ENCODE assay signal across 7 cellular contexts in genomic region chr3:97971679-97972567, GRCh38. TPM values are rescaled to one million over a fixed set of nuclear protein-coding genes. Genes with fewer than 3 reads are reported as not detected.
DNase-seq lines count a peak whose midpoint lies in the region; ATAC-seq, FAIRE-seq and TF ChIP-seq lines count a peak whose summit lies in the region.

TSS of gene RIOX2 (minus strand) at chr3:97972431. CDS start at chr3:97967593, 4,838 bp downstream.

- no peaks in the 10 kb centered on the region for H3K9me3 ChIP-seq in small intestine (ENCODE audit: control insufficient read depth, low read depth)

- H3K27ac ChIP-seq in brain microvascular endothelial cell, result peak within 1 kb of the TSS; percentile 36
- peak within 1 kb of the TSS in 1 of 2 donors; percentile 86 for H3K27ac ChIP-seq in small intestine (ENCODE audit: low read depth in 1 of 2, low read length in 1 of 2)

- in situ Hi-C loops in brain microvascular endothelial cell (cut with HindIII; ENCODE audit: low pct_ligation_motif_present, low sequenced_read_pairs), result no loop called here

- peak; percentile 23 for TF ChIP-seq CTCF in brain microvascular endothelial cell (IDR thresholded peaks at IDR 0.05; ENCODE audit: low read depth, low read length, missing control alignments)

- H3K4me3 ChIP-seq in brain microvascular endothelial cell (ENCODE audit: low read depth, low read length) (peak within 1 kb of the TSS; percentile 68), small intestine (ENCODE audit: low read depth in 1 of 2, low read length in 2 of 2) (peak within 1 kb of the TSS; percentile 64 to 70)

- peak; percentile 27 to 28 for DNase-seq in NCI-H1930 (lab: John Stamatoyannopoulos, UW)
- peak; percentile 87 for DNase-seq in UCSD-AML1 (lab: John Stamatoyannopoulos, UW; ENCODE audit: unreplicated experiment)
- peak; percentile 61 for DNase-seq in brain microvascular endothelial cell
- DNase-seq in iPS-NIHi11 (ENCODE audit: low spot score), result peak; percentile 77
- DNase-seq in small intestine, result peak; percentile 73

- H3K4me1 ChIP-seq in small intestine (ENCODE audit: control insufficient read depth in 2 of 2, insufficient read depth in 1 of 2, low read depth in 1 of 2, low read length in 1 of 2), result peaks cover 0 to 7% of the 10 kb centered on the region in 2 donors

- H3K27me3 ChIP-seq in brain microvascular endothelial cell (replicated peaks) (no peaks in the 10 kb centered on the region), small intestine (ENCODE audit: control insufficient read depth in 2 of 2, insufficient read depth in 2 of 2, low read length in 2 of 2) (no peaks in the 10 kb centered on the region)

- whole genome bisulfite sequencing in small intestine, 3 donors, result 1 to 2% (median 1%) methylated on average over 66 to 82 of the region's 82 CpGs

- peak; percentile 48 for ATAC-seq in GM18499 (IDR thresholded peaks at IDR 0.05; ENCODE audit: insufficient read depth, unreplicated experiment)
- peak; percentile 88 for ATAC-seq in HG02840 (IDR thresholded peaks at IDR 0.05; ENCODE audit: low FRiP score, unreplicated experiment)

- FAIRE-seq in small intestine (lab: Jason Lieb, UNC), result no peak

- peaks cover 2% of the 10 kb centered on the region for H3K36me3 ChIP-seq in brain microvascular endothelial cell (replicated peaks)
- peaks cover 0 to 3% of the 10 kb centered on the region in 2 donors for H3K36me3 ChIP-seq in small intestine (ENCODE audit: control insufficient read depth in 2 of 2, insufficient read depth in 2 of 2, low read length in 2 of 2)

RNA-seq across cellular contexts. Expression of gene RIOX2, which starts in this region (rescaled TPM):
- 10 to 100 TPM in 1 of 3 donors, 1 to 10 TPM in 2; 5.6 to 15.2 (median 5.9) TPM for polyA plus RNA-seq in small intestine

Comparison
In these comparisons a context has a peak if more than half of its experiments do, and no peak if none do; other contexts are left out.
1. DNase-seq: peak in every context shown above with its lines; median percentile 87 in UCSD-AML1; 77 in iPS-NIHi11; 73 in small intestine; 61 in brain microvascular endothelial cell; 28 in NCI-H1930.